1 cellular context compared by ENCODE assay signal in the genomic region with DNA sequence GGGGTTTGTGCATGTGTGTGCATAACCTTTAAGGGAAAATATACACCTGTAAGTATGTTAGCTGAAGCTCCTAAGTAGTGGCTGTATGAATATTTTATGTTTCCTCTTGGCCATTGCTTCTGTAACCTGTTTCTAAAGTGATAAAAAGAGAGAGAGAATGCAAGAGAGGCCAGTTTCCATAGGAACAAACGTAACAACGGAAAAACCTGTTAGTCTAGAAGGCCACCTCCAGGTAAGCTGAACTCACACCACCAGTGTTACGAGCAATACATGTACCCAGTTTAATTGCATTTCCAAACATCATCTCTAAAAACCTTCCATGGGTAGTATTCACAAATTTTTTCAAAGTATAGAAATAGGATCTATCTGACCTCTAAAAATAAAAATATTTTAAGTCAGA.
TF ChIP-seq lines count a peak whose summit lies in the region.

No MANE protein-coding gene starts in this region.

TF ChIP-seq in WTC11, 78 proteins besides CTCF, POLR2A, EP300 and RAD21 (continued from another document):
- TF ChIP-seq, protein P1, sequence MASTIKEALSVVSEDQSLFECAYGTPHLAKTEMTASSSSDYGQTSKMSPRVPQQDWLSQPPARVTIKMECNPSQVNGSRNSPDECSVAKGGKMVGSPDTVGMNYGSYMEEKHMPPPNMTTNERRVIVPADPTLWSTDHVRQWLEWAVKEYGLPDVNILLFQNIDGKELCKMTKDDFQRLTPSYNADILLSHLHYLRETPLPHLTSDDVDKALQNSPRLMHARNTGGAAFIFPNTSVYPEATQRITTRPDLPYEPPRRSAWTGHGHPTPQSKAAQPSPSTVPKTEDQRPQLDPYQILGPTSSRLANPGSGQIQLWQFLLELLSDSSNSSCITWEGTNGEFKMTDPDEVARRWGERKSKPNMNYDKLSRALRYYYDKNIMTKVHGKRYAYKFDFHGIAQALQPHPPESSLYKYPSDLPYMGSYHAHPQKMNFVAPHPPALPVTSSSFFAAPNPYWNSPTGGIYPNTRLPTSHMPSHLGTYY (CRISPR knock-in tag; IDR thresholded peaks at IDR 0.05): no peak
- TF ChIP-seq ZNF416 (CRISPR knock-in tag; IDR thresholded peaks at IDR 0.05): no peak
- TF ChIP-seq, protein P2, sequence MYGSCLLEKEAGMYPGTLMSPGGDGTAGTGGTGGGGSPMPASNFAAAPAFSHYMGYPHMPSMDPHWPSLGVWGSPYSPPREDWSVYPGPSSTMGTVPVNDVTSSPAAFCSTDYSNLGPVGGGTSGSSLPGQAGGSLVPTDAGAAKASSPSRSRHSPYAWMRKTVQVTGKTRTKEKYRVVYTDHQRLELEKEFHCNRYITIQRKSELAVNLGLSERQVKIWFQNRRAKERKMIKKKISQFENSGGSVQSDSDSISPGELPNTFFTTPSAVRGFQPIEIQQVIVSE (CRISPR knock-in tag; IDR thresholded peaks at IDR 0.05; ENCODE audit: borderline replicate concordance): no peak
- TF ChIP-seq, protein P3, sequence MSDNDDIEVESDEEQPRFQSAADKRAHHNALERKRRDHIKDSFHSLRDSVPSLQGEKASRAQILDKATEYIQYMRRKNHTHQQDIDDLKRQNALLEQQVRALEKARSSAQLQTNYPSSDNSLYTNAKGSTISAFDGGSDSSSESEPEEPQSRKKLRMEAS (CRISPR knock-in tag; IDR thresholded peaks at IDR 0.05): no peak
- no peak for TF ChIP-seq EMX1 (CRISPR knock-in tag; IDR thresholded peaks at IDR 0.05)
- TF ChIP-seq, protein P4, sequence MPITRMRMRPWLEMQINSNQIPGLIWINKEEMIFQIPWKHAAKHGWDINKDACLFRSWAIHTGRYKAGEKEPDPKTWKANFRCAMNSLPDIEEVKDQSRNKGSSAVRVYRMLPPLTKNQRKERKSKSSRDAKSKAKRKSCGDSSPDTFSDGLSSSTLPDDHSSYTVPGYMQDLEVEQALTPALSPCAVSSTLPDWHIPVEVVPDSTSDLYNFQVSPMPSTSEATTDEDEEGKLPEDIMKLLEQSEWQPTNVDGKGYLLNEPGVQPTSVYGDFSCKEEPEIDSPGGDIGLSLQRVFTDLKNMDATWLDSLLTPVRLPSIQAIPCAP (CRISPR knock-in tag; IDR thresholded peaks at IDR 0.05): no peak
- TF ChIP-seq, protein P5, sequence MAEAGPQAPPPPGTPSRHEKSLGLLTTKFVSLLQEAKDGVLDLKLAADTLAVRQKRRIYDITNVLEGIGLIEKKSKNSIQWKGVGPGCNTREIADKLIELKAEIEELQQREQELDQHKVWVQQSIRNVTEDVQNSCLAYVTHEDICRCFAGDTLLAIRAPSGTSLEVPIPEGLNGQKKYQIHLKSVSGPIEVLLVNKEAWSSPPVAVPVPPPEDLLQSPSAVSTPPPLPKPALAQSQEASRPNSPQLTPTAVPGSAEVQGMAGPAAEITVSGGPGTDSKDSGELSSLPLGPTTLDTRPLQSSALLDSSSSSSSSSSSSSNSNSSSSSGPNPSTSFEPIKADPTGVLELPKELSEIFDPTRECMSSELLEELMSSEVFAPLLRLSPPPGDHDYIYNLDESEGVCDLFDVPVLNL (CRISPR knock-in tag; IDR thresholded peaks at IDR 0.05; ENCODE audit: borderline replicate concordance, low read depth): no peak
- no peak for TF ChIP-seq PRRX2 (CRISPR knock-in tag; IDR thresholded peaks at IDR 0.05)
- TF ChIP-seq ZNF219 (CRISPR knock-in tag; IDR thresholded peaks at IDR 0.05; ENCODE audit: borderline replicate concordance): no peak
- no peak for TF ChIP-seq KAT7 (CRISPR knock-in tag; IDR thresholded peaks at IDR 0.05; ENCODE audit: borderline replicate concordance)
- TF ChIP-seq, protein P6, sequence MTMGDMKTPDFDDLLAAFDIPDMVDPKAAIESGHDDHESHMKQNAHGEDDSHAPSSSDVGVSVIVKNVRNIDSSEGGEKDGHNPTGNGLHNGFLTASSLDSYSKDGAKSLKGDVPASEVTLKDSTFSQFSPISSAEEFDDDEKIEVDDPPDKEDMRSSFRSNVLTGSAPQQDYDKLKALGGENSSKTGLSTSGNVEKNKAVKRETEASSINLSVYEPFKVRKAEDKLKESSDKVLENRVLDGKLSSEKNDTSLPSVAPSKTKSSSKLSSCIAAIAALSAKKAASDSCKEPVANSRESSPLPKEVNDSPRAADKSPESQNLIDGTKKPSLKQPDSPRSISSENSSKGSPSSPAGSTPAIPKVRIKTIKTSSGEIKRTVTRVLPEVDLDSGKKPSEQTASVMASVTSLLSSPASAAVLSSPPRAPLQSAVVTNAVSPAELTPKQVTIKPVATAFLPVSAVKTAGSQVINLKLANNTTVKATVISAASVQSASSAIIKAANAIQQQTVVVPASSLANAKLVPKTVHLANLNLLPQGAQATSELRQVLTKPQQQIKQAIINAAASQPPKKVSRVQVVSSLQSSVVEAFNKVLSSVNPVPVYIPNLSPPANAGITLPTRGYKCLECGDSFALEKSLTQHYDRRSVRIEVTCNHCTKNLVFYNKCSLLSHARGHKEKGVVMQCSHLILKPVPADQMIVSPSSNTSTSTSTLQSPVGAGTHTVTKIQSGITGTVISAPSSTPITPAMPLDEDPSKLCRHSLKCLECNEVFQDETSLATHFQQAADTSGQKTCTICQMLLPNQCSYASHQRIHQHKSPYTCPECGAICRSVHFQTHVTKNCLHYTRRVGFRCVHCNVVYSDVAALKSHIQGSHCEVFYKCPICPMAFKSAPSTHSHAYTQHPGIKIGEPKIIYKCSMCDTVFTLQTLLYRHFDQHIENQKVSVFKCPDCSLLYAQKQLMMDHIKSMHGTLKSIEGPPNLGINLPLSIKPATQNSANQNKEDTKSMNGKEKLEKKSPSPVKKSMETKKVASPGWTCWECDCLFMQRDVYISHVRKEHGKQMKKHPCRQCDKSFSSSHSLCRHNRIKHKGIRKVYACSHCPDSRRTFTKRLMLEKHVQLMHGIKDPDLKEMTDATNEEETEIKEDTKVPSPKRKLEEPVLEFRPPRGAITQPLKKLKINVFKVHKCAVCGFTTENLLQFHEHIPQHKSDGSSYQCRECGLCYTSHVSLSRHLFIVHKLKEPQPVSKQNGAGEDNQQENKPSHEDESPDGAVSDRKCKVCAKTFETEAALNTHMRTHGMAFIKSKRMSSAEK (CRISPR knock-in tag; IDR thresholded peaks at IDR 0.05; ENCODE audit: borderline replicate concordance): no peak
TF ChIP-seq in WTC11: peak in this region for 0.
